Comparison of ENCODE assay signal across 8 cellular contexts in the genomic region with DNA sequence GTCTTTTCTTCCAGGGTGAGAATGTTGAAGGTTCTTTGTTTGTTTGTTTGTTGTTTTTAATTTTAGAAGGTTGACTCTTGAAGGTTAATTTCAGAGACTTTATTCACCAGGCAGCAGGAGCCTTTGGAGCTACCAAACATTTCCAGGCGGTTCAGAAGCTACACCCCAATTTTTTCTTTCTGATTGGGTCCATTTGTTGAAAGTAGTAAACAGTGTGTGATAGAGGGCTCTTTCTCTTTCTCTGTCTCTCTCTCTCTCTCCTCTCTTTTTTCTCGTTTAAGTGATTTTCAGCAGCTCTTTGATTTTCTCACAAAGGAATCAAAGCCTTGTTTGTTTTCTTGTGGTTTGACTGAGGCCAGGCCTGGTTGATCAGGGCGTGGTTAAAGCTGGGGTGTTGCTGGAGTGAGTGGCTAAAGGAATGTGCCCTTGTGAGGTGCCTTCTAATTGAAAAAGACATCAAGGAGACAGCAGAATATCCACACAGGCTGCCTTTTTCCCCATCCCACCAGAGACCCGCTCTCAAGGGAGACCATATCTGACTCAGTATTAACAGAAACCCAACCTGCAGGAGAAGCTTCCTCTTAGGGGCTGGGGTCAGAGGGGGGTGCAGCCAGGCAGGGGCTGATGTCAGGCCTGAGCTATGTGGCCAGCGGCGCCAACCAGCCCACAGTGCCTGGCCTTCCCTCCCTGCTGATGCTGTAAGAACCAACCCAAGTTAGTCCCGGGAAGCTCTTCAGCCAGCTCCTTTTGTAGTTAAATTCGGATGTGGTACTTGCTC. TPM values are rescaled to one million over a fixed set of nuclear protein-coding genes. Genes with fewer than 3 reads are reported as not detected.
DNase-seq lines count a peak whose midpoint lies in the region; ATAC-seq and TF ChIP-seq lines count a peak whose summit lies in the region.

No MANE protein-coding gene starts in this region.

- H3K4me1 ChIP-seq in right atrium auricular region (peaks cover 0 to 87% of the 10 kb centered on the region in 2 donors), skeletal muscle satellite cell (ENCODE audit: control insufficient read depth, insufficient read depth, low read length) (peaks cover 46% of the 10 kb centered on the region)

- H3K27ac ChIP-seq in right atrium auricular region, result peak overlapping the region; percentile 90 to 95

- peak overlapping the region; percentile 51 to 59 for H3K4me3 ChIP-seq in right atrium auricular region
- H3K4me3 ChIP-seq in skeletal muscle satellite cell (ENCODE audit: low read length), result peak overlapping the region; percentile 90

- DNase-seq in GOT3 (lab: John Stamatoyannopoulos, UW) (peak; percentile 57), amniotic epithelial cell (ENCODE audit: low read depth) (peak; percentile 81), right atrium auricular region (ENCODE audit: low spot score) (peak; percentile 77), DMS79 treated with DMSO at 0.1 percent for 48 hours (lab: John Stamatoyannopoulos, UW) (no peak)

- peak overlapping the region; percentile 94 for H3K4me2 ChIP-seq in skeletal muscle satellite cell (ENCODE audit: low read length)

- TF ChIP-seq CTCF in right atrium auricular region (IDR thresholded peaks at IDR 0.05), result no peak

- H3K36me3 ChIP-seq in right atrium auricular region, result no peaks in the 10 kb centered on the region
- H3K36me3 ChIP-seq in skeletal muscle satellite cell (ENCODE audit: insufficient read depth, low read length), result peaks cover 10% of the 10 kb centered on the region

- no peaks in the 10 kb centered on the region for H3K27me3 ChIP-seq in right atrium auricular region
- H3K27me3 ChIP-seq in skeletal muscle satellite cell (ENCODE audit: control insufficient read depth, insufficient read depth, low read length), result no peaks in the 10 kb centered on the region

- ATAC-seq in GM18519 (IDR thresholded peaks at IDR 0.05; ENCODE audit: low FRiP score, unreplicated experiment) (no peak), HG02973 (IDR thresholded peaks at IDR 0.05; ENCODE audit: unreplicated experiment) (no peak), GM19035 (IDR thresholded peaks at IDR 0.05; ENCODE audit: unreplicated experiment) (no peak)

- H3K9me3 ChIP-seq in right atrium auricular region (no peaks in the 10 kb centered on the region), skeletal muscle satellite cell (replicated peaks; ENCODE audit: low read length) (no peaks in the 10 kb centered on the region)

- peak overlapping the region; percentile 89 for H3K9ac ChIP-seq in skeletal muscle satellite cell (ENCODE audit: low read depth, low read length)

RNA-seq across cellular contexts. Expression of gene NAA20, which starts 40.4 kb away (rescaled TPM):
- 10 to 100 TPM; 32.2 to 33.8 TPM for total RNA-seq in right atrium auricular region
- 45.4 and 52.5 TPM in 2 replicates for total RNA-seq in skeletal muscle satellite cell (2012; rRNA removed)
